ENCODE assay signal across 1 cellular context in genomic region chr16:27431773-27432599, GRCh38.
TF ChIP-seq lines count a peak whose summit lies in the region.

No MANE protein-coding gene starts in this region.

TF ChIP-seq in K562, 482 proteins besides CTCF, POLR2A, EP300 and RAD21 (continued from another document and continues in another):
- TF ChIP-seq CHD7 (IDR thresholded peaks at IDR 0.05; ENCODE audit: low read depth, low read length) (no peak), ZBED1 (IDR thresholded peaks at IDR 0.05) (no peak), MAX (CRISPR knock-in tag; IDR thresholded peaks at IDR 0.05) (peak; percentile 51; the same call in 1 of the 2 replicates), SAP30 (IDR thresholded peaks at IDR 0.05; ENCODE audit: borderline replicate concordance, insufficient read depth, low read depth, low read length, poor library complexity, severe bottlenecking) (no peak), TCF7 (IDR thresholded peaks at IDR 0.05; ENCODE audit: borderline replicate concordance) (no peak), HNRNPLL (IDR thresholded peaks at IDR 0.05; ENCODE audit: low read depth, low read length, poor library complexity, severe bottlenecking) (no peak), ZNF324 (CRISPR knock-in tag; IDR thresholded peaks at IDR 0.05) (no peak), ELF2 (CRISPR knock-in tag; IDR thresholded peaks at IDR 0.05) (no peak), SRSF1 (IDR thresholded peaks at IDR 0.05; ENCODE audit: low read depth, low read length) (no peak), SRSF7 (optimal IDR thresholded peaks at IDR 0.05; ENCODE audit: low read depth, low read length) (no peak), MYC (IDR thresholded peaks at IDR 0.05; ENCODE audit: low read depth, low read length) (peak; percentile 50; the same call in 1 of the 2 replicates), MYC (CRISPR knock-in tag; IDR thresholded peaks at IDR 0.05; ENCODE audit: borderline replicate concordance, low read depth) (no peak), HDGF (IDR thresholded peaks at IDR 0.05) (no peak), L3MBTL2 (IDR thresholded peaks at IDR 0.05) (peak; percentile 85), POLR3G (IDR thresholded peaks at IDR 0.05; ENCODE audit: extremely low read depth, insufficient read length, insufficient replicate concordance) (no peak), JUN (IDR thresholded peaks at IDR 0.05; ENCODE audit: borderline replicate concordance, low read depth, low read length) (peak; percentile 22; the same call in 1 of the 2 replicates), JUN (CRISPR knock-in tag; IDR thresholded peaks at IDR 0.05; ENCODE audit: borderline replicate concordance) (no peak), REST (CRISPR knock-in tag; IDR thresholded peaks at IDR 0.05; ENCODE audit: low read depth) (no peak)
- TF ChIP-seq, protein P1, sequence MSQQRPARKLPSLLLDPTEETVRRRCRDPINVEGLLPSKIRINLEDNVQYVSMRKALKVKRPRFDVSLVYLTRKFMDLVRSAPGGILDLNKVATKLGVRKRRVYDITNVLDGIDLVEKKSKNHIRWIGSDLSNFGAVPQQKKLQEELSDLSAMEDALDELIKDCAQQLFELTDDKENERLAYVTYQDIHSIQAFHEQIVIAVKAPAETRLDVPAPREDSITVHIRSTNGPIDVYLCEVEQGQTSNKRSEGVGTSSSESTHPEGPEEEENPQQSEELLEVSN (IDR thresholded peaks at IDR 0.05; ENCODE audit: borderline replicate concordance in 1 of 2, extremely low read depth in 1 of 2, insufficient read depth in 1 of 2, insufficient read length in 1 of 2, low read depth in 1 of 2, low read length in 1 of 2, poor library complexity in 1 of 2, severe bottlenecking in 1 of 2), result peak; percentile 29 to 77
- TF ChIP-seq, protein P2, sequence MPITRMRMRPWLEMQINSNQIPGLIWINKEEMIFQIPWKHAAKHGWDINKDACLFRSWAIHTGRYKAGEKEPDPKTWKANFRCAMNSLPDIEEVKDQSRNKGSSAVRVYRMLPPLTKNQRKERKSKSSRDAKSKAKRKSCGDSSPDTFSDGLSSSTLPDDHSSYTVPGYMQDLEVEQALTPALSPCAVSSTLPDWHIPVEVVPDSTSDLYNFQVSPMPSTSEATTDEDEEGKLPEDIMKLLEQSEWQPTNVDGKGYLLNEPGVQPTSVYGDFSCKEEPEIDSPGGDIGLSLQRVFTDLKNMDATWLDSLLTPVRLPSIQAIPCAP (CRISPR knock-in tag; IDR thresholded peaks at IDR 0.05; ENCODE audit: borderline replicate concordance), result no peak
- TF ChIP-seq, protein P3, sequence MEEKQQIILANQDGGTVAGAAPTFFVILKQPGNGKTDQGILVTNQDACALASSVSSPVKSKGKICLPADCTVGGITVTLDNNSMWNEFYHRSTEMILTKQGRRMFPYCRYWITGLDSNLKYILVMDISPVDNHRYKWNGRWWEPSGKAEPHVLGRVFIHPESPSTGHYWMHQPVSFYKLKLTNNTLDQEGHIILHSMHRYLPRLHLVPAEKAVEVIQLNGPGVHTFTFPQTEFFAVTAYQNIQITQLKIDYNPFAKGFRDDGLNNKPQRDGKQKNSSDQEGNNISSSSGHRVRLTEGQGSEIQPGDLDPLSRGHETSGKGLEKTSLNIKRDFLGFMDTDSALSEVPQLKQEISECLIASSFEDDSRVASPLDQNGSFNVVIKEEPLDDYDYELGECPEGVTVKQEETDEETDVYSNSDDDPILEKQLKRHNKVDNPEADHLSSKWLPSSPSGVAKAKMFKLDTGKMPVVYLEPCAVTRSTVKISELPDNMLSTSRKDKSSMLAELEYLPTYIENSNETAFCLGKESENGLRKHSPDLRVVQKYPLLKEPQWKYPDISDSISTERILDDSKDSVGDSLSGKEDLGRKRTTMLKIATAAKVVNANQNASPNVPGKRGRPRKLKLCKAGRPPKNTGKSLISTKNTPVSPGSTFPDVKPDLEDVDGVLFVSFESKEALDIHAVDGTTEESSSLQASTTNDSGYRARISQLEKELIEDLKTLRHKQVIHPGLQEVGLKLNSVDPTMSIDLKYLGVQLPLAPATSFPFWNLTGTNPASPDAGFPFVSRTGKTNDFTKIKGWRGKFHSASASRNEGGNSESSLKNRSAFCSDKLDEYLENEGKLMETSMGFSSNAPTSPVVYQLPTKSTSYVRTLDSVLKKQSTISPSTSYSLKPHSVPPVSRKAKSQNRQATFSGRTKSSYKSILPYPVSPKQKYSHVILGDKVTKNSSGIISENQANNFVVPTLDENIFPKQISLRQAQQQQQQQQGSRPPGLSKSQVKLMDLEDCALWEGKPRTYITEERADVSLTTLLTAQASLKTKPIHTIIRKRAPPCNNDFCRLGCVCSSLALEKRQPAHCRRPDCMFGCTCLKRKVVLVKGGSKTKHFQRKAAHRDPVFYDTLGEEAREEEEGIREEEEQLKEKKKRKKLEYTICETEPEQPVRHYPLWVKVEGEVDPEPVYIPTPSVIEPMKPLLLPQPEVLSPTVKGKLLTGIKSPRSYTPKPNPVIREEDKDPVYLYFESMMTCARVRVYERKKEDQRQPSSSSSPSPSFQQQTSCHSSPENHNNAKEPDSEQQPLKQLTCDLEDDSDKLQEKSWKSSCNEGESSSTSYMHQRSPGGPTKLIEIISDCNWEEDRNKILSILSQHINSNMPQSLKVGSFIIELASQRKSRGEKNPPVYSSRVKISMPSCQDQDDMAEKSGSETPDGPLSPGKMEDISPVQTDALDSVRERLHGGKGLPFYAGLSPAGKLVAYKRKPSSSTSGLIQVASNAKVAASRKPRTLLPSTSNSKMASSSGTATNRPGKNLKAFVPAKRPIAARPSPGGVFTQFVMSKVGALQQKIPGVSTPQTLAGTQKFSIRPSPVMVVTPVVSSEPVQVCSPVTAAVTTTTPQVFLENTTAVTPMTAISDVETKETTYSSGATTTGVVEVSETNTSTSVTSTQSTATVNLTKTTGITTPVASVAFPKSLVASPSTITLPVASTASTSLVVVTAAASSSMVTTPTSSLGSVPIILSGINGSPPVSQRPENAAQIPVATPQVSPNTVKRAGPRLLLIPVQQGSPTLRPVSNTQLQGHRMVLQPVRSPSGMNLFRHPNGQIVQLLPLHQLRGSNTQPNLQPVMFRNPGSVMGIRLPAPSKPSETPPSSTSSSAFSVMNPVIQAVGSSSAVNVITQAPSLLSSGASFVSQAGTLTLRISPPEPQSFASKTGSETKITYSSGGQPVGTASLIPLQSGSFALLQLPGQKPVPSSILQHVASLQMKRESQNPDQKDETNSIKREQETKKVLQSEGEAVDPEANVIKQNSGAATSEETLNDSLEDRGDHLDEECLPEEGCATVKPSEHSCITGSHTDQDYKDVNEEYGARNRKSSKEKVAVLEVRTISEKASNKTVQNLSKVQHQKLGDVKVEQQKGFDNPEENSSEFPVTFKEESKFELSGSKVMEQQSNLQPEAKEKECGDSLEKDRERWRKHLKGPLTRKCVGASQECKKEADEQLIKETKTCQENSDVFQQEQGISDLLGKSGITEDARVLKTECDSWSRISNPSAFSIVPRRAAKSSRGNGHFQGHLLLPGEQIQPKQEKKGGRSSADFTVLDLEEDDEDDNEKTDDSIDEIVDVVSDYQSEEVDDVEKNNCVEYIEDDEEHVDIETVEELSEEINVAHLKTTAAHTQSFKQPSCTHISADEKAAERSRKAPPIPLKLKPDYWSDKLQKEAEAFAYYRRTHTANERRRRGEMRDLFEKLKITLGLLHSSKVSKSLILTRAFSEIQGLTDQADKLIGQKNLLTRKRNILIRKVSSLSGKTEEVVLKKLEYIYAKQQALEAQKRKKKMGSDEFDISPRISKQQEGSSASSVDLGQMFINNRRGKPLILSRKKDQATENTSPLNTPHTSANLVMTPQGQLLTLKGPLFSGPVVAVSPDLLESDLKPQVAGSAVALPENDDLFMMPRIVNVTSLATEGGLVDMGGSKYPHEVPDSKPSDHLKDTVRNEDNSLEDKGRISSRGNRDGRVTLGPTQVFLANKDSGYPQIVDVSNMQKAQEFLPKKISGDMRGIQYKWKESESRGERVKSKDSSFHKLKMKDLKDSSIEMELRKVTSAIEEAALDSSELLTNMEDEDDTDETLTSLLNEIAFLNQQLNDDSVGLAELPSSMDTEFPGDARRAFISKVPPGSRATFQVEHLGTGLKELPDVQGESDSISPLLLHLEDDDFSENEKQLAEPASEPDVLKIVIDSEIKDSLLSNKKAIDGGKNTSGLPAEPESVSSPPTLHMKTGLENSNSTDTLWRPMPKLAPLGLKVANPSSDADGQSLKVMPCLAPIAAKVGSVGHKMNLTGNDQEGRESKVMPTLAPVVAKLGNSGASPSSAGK (IDR thresholded peaks at IDR 0.05), result peak; percentile 94
